ENCODE assay signal across 12 cellular contexts in genomic region chr1:147611021-147611426, GRCh38. TPM values are rescaled to one million over a fixed set of nuclear protein-coding genes. Genes with fewer than 3 reads are reported as not detected.
DNase-seq lines count a peak whose midpoint lies in the region; ATAC-seq, FAIRE-seq and TF ChIP-seq lines count a peak whose summit lies in the region.
"Had no signal": no experiment of that assay in that cellular context is flagged by ENCODE, and none has a peak within 500 bp of the region (broad histone marks: within the 10 kb centered on the region; RNA-seq: fewer than 3 reads in every experiment).

No MANE protein-coding gene starts in this region.

- no peaks in the 10 kb centered on the region for H3K79me2 ChIP-seq in GM12878 (ENCODE audit: control insufficient read depth, insufficient read depth, low read length)

- POLR2A ChIA-PET in GM12878 (lab: Charles Lee) = interaction anchor here (1.6 kb wide), 1 partner anchor 12 kb away, joined by 3 read pairs; no protein-coding TSS in a partner anchor

- TF ChIP-seq POLR2A in GM12878 (IDR thresholded peaks at IDR 0.05; ENCODE audit: low read depth, low read length) = no peak

- H3K4me3 ChIP-seq in GM12878 = no peak overlapping the region
- H3K4me3 ChIP-seq: cardiac muscle cell, HAP-1 had no signal

- in situ Hi-C loops in GM12878 (cut with MboI) = no loop called here

- H3K4me2 ChIP-seq in GM12878 (ENCODE audit: control insufficient read depth, insufficient read depth) = peak overlapping the region; percentile 40

- BruUV-seq in GM12878 (replicated peaks; lab: Mats Ljungman, UMichigan) = no TSS peak

- peaks cover 1 to 10% of the 10 kb centered on the region in 2 experiments; a peak in 3 of 4 replicates for H3K36me3 ChIP-seq in GM12878 (ENCODE audit: control insufficient read depth in 2 of 2, insufficient read depth in 2 of 2, low read length in 1 of 2)

- ATAC-seq in GM18907 (IDR thresholded peaks at IDR 0.05; ENCODE audit: unreplicated experiment) (peak; percentile 70), GM21529 (IDR thresholded peaks at IDR 0.05; ENCODE audit: unreplicated experiment) (peak; percentile 93), HG03108 (IDR thresholded peaks at IDR 0.05; ENCODE audit: unreplicated experiment) (peak; percentile 68), GM12878 (peak; percentile 93), GM21786 (IDR thresholded peaks at IDR 0.05; ENCODE audit: unreplicated experiment) (no peak)

- peak overlapping the region; percentile 27; the same call in 1 of the 2 replicates for H3K27ac ChIP-seq in GM12878 (ENCODE audit: control insufficient read depth, insufficient read depth)
- H3K27ac ChIP-seq: cardiac muscle cell had no signal

- 11% methylated on average over 3 of the region's 3 CpGs for WGBS in GM12878 (ENCODE audit: insufficient coverage, insufficient replicate concordance, low lambda C conversion rate, missing lambda C conversion rate)

- no peak for TF ChIP-seq RAD21 in GM12878 (IDR thresholded peaks at IDR 0.05; ENCODE audit: insufficient read depth, low read depth, low read length)

- peak; percentile 48 for DNase-seq in GM12878 (ENCODE audit: low read depth, low spot score)
- no peak for DNase-seq in T-helper 2 cell
- DNase-seq in AML-193 (lab: John Stamatoyannopoulos, UW) = no peak
- DNase-seq: activated T-cell treated with anti-CD3 and anti-CD28 coated beads, Interleukin-2, amount 50 U/mL, for 48 hours; T-helper 9 cell had no signal

- H3K4me1 ChIP-seq in GM12878 (ENCODE audit: control insufficient read depth, insufficient read depth, low read length) = peaks cover 19% of the 10 kb centered on the region
- H3K4me1 ChIP-seq: HAP-1 had no signal

- FAIRE-seq in GM12878 (lab: Jason Lieb, UNC) = peak; percentile 68
- FAIRE-seq: islet of Langerhans had no signal

- H4K20me1 ChIP-seq in GM12878 (ENCODE audit: control insufficient read depth, insufficient read depth) = no peaks in the 10 kb centered on the region

- CTCF ChIA-PET in GM12878 (lab: Yijun Ruan, JAX) = interaction anchor here (1.0 to 2.0 kb wide), 6 partner anchors 12 to 337 kb away, joined by 3 to 9 read pairs (median 4); no protein-coding TSS in a partner anchor

- SMC1A ChIA-PET in GM12878 (lab: Charles Lee; ENCODE audit: uncharacterized antibody, unreplicated experiment) = interaction anchor here (1.6 kb wide), 1 partner anchor 19 kb away, joined by 3 read pairs; no protein-coding TSS in a partner anchor

- no peaks in the 10 kb centered on the region for H3K27me3 ChIP-seq in GM12878 (replicated peaks in 1 of 2; ENCODE audit: control insufficient read depth in 2 of 2, insufficient read depth in 2 of 2, low read length in 1 of 2)
- H3K27me3 ChIP-seq: cardiac muscle cell had no signal

- RAD21 ChIA-PET in GM12878 (lab: Charles Lee; ENCODE audit: unreplicated experiment) = no interaction called here

- no peaks in the 10 kb centered on the region for H3K9me3 ChIP-seq in GM12878 (replicated peaks; ENCODE audit: control insufficient read depth, insufficient read depth, low read length)
- H3K9me3 ChIP-seq: HAP-1 had no signal

- intact Hi-C loops in GM12878 (cut with micrococcal nuclease; ENCODE audit: unreplicated experiment) = no loop called here

- TF ChIP-seq CTCF in GM12878 (IDR thresholded peaks at IDR 0.05 in 2 of 3, conservative IDR thresholded peaks at IDR 0.05 in 1 of 3; ENCODE audit: control insufficient read depth in 2 of 3, extremely low read depth in 1 of 3, insufficient read depth in 1 of 3, low read depth in 3 of 3, low read length in 3 of 3) = no peak

- no peak for TF ChIP-seq EP300 in GM12878 (IDR thresholded peaks at IDR 0.05; ENCODE audit: borderline replicate concordance in 1 of 2, control insufficient read depth in 1 of 2, low read depth in 2 of 2, low read length in 2 of 2)

- H2AFZ ChIP-seq in GM12878 (ENCODE audit: control insufficient read depth, low read depth, low read length) = no peak overlapping the region

- H3K9ac ChIP-seq in GM12878 (ENCODE audit: control insufficient read depth, insufficient read depth, low read length) = no peak overlapping the region

TF ChIP-seq in GM12878, 131 proteins besides CTCF, POLR2A, EP300 and RAD21 (continues in another document):
- TF ChIP-seq RFX5 (IDR thresholded peaks at IDR 0.05; ENCODE audit: low read depth, low read length) (no peak), GATAD2B (conservative IDR thresholded peaks at IDR 0.05; ENCODE audit: low read depth) (no peak), ASH2L (IDR thresholded peaks at IDR 0.05; ENCODE audit: borderline replicate concordance, low read depth) (no peak), CEBPZ (IDR thresholded peaks at IDR 0.05; ENCODE audit: low read depth, low read length) (no peak), TBL1XR1 (IDR thresholded peaks at IDR 0.05; ENCODE audit: low read depth, low read length) (0 out of 2 replicates have a peak, but pooled peaks have one; percentile 28), SP1 (IDR thresholded peaks at IDR 0.05; ENCODE audit: low read depth, low read length) (peak; percentile 18), IRF3 (IDR thresholded peaks at IDR 0.05) (no peak), MYB (IDR thresholded peaks at IDR 0.05; ENCODE audit: borderline replicate concordance, low read depth, low read length) (no peak), SUPT20H (IDR thresholded peaks at IDR 0.05; ENCODE audit: borderline replicate concordance, control insufficient read depth, low read depth, low read length) (no peak), MXI1 (IDR thresholded peaks at IDR 0.05; ENCODE audit: low read depth, low read length) (no peak), PAX5 (IDR thresholded peaks at IDR 0.05; ENCODE audit: borderline replicate concordance, low read depth, low read length) (0 out of 2 replicates have a peak, but pooled peaks have one; percentile 23), RUNX3 (IDR thresholded peaks at IDR 0.05; ENCODE audit: low read length) (0 out of 2 replicates have a peak, but pooled peaks have one; percentile 29), DPF2 (IDR thresholded peaks at IDR 0.05) (no peak), JUND (IDR thresholded peaks at IDR 0.05; ENCODE audit: low read depth, low read length) (no peak), CEBPB (IDR thresholded peaks at IDR 0.05; ENCODE audit: borderline replicate concordance in 1 of 2, low read depth in 2 of 2, low read length in 2 of 2) (no peak), IKZF2 (IDR thresholded peaks at IDR 0.05) (0 out of 4 replicates have a peak, but pooled peaks of 1 of the 2 experiments have one; percentile 18), FOXK2 (IDR thresholded peaks at IDR 0.05) (0 out of 2 replicates have a peak, but pooled peaks have one; percentile 12)

RNA-seq across cellular contexts. Expression of gene ACP6, which starts 59.3 kb away (rescaled TPM):
- total RNA-seq in GM12878 (2013; cell fraction: nucleolus; rRNA removed) = 25.2 and 25.7 TPM in 2 replicates
- 5.8 and 8.0 TPM in 2 replicates for total RNA-seq in GM12878 (2014; rRNA removed)
- total RNA-seq in GM12878 (2014; rRNA removed; fragmentation: Illumina TruSeq; extraction: Trizol) = 6.9 and 7.0 TPM in 2 replicates
- 15.5 and 17.8 TPM in 2 replicates for total RNA-seq in GM12878 (2021)
- 6.5 TPM for polyA plus RNA-seq in GM12878 (2011; ENCODE audit: low read depth)
- polyA plus RNA-seq in GM12878 (2011; rRNA removed) = 6.9 and 7.2 TPM in 2 replicates
- polyA plus RNA-seq in GM12878 (2011; cell fraction: cytosol; rRNA removed) = 4.7 and 6.0 TPM in 2 replicates
- 12.1 and 23.2 TPM in 2 replicates for polyA plus RNA-seq in GM12878 (2011; cell fraction: nucleus; rRNA removed)
- 9.5 and 14.7 TPM in 2 replicates for polyA plus RNA-seq in GM12878 (2012)
- polyA plus RNA-seq in GM12878 (2014; fragmentation: Illumina TruSeq; extraction: Trizol) = 7.1 and 11.9 TPM in 2 replicates
- 1 to 10 TPM; 3.1 to 7.5 TPM for polyA plus RNA-seq in GM12878 (2014; fragmentation: Nextera tagmentation; extraction: Ambion mirVana)
- 11.3 and 13.6 TPM in 2 replicates for polyA plus RNA-seq in GM12878 (2014; rRNA removed)
- polyA plus RNA-seq in GM12878 (2016; fragmentation: Nextera tagmentation; extraction: Ambion mirVana) = 10 to 100 TPM; 17.6 to 19.7 TPM
- polyA minus RNA-seq in GM12878 (2011; rRNA and poly(A)+ RNA removed) = 2.9 and 3.8 TPM in 2 replicates
- 3.0 and 3.6 TPM in 2 replicates for polyA minus RNA-seq in GM12878 (2011; cell fraction: cytosol; rRNA and poly(A)+ RNA removed)
- 5.0 and 5.2 TPM in 2 replicates for polyA minus RNA-seq in GM12878 (2011; cell fraction: nucleus; rRNA and poly(A)+ RNA removed)
